ENCODE assay signal across 1 cellular context in the genomic region with DNA sequence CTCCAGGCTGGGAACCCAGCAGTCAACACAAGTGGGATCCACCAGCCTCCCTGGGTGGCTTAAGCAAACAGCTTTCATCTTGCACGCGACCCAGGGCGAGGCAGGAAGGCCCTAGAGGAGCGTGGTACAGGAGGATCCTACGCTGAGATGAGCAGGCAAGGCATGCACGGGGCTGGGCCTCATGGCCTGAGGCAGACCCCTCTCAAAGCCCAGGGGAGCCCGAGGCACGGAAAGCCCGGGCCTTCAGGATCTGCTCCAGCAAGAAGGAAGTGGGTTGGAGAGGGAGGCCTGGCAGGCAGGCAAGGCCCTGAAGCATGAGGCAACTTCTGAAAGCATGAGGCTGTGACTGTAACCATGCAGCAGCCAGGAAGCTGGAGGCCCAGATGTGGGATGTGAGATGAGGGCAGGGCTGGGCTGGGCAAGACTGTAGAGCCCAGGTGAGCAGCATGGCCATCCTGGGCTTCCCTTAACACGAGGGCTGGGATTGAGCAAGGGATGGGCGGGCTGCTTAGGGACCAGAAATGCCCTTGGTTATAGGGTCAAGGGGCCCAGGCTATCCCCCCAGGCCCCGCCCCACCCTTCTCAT.
TF ChIP-seq lines count a peak whose summit lies in the region.

No MANE protein-coding gene starts in this region.

TF ChIP-seq in H1, 55 proteins besides CTCF, POLR2A, EP300 and RAD21 (continued from another document):
- TF ChIP-seq CHD7 (IDR thresholded peaks at IDR 0.05; ENCODE audit: insufficient replicate concordance, low read length) (no peak), POLR2AphosphoS5 (IDR thresholded peaks at IDR 0.05; ENCODE audit: low read depth, low read length) (no peak), CBX5 (IDR thresholded peaks at IDR 0.05; ENCODE audit: low read depth, low read length) (no peak), CHD2 (IDR thresholded peaks at IDR 0.05; ENCODE audit: low read length) (no peak)
